Comparison of ENCODE assay signal across 8 cellular contexts in genomic region chr19:12703056-12703455, GRCh38. TPM values are rescaled to one million over a fixed set of nuclear protein-coding genes. Genes with fewer than 3 reads are reported as not detected.
DNase-seq lines count a peak whose midpoint lies in the region; ATAC-seq and TF ChIP-seq lines count a peak whose summit lies in the region.

No MANE protein-coding gene starts in this region.

- H3K4me3 ChIP-seq in HCT116 (replicated peaks in 1 of 2; ENCODE audit: low read depth in 1 of 2, low read length in 2 of 2) (no peak overlapping the region), RWPE2 (ENCODE audit: severe bottlenecking) (no peak overlapping the region)

- H3K27ac ChIP-seq in HCT116 (ENCODE audit: low read depth, low read length) (no peak overlapping the region), RWPE2 (ENCODE audit: poor library complexity, severe bottlenecking) (no peak overlapping the region)

- TF ChIP-seq CTCF in HCT116 (IDR thresholded peaks at IDR 0.05 in 2 of 3, conservative IDR thresholded peaks at IDR 0.05 in 1 of 3; ENCODE audit: borderline replicate concordance in 1 of 3, insufficient read depth in 1 of 3, low read depth in 2 of 3, low read length in 2 of 3), result no peak
- TF ChIP-seq CTCF in RWPE2 (IDR thresholded peaks at IDR 0.05; ENCODE audit: poor library complexity, severe bottlenecking), result no peak

- BruUV-seq in HCT116 (replicated peaks; lab: Mats Ljungman, UMichigan), result no TSS peak

- in situ Hi-C loops in Caki2 (cut with HindIII; ENCODE audit: low pct_unique_long_range_greater_than_20kb, low sequenced_read_pairs), result no loop called here

- CTCF ChIA-PET in HCT116 (lab: Charles Lee), result no interaction called here

- H3K9me2 ChIP-seq in HCT116 (ENCODE audit: insufficient read depth), result no peaks in the 10 kb centered on the region

- DNase-seq in Caki2 (ENCODE audit: low read depth) (peak; percentile 88), HCT116 (ENCODE audit: low read depth, low spot score) (peak; percentile 57), RWPE2 (ENCODE audit: low spot score) (no peak), germinal center (ENCODE audit: low spot score) (peak; percentile 83), NK-92 (lab: John Stamatoyannopoulos, UW; ENCODE audit: unreplicated experiment) (no peak), OCI-M1 (lab: John Stamatoyannopoulos, UW) (no peak), cerebellum (ENCODE audit: low spot score) (no peak)

- H3K9me3 ChIP-seq in HCT116 (ENCODE audit: control insufficient read depth in 1 of 2, insufficient read depth in 1 of 2, low read depth in 1 of 2, low read length in 2 of 2), result no peaks in the 10 kb centered on the region
- no peaks in the 10 kb centered on the region for H3K9me3 ChIP-seq in RWPE2 (ENCODE audit: severe bottlenecking)

- H3K27me3 ChIP-seq in HCT116 (ENCODE audit: insufficient read depth, low read length) (no peaks in the 10 kb centered on the region), RWPE2 (ENCODE audit: insufficient read depth, poor library complexity, severe bottlenecking) (no peaks in the 10 kb centered on the region)

- intact Hi-C loops in HCT116 (cut with micrococcal nuclease), result no loop called here

- H3K36me3 ChIP-seq in HCT116 (ENCODE audit: control insufficient read depth in 1 of 2, insufficient read depth in 2 of 2, low read length in 2 of 2) (peaks cover 55 to 66% of the 10 kb centered on the region in 2 experiments), RWPE2 (ENCODE audit: low read depth) (peaks cover 80% of the 10 kb centered on the region)

- ATAC-seq in HCT116 (peak; percentile 79), RWPE2 (ENCODE audit: low read depth) (peak; percentile 26; the same call in 1 of the 3 replicates), HG03175 (IDR thresholded peaks at IDR 0.05; ENCODE audit: unreplicated experiment) (no peak)

- TF ChIP-seq POLR2A in HCT116 (IDR thresholded peaks at IDR 0.05; ENCODE audit: borderline replicate concordance, extremely low read depth, insufficient read depth, insufficient read length), result no peak

- RAD21 ChIA-PET in HCT116 (lab: Charles Lee; ENCODE audit: low non-redundant PET in 1 of 2, low total read pairs in 2 of 2, uncharacterized antibody in 2 of 2, unreplicated experiment in 2 of 2), result no interaction called here

- POLR2A ChIA-PET in HCT116 (lab: Charles Lee), result no interaction called here

- no peaks in the 10 kb centered on the region for H4K20me1 ChIP-seq in HCT116 (ENCODE audit: insufficient read depth)

- no peak overlapping the region for H2AFZ ChIP-seq in HCT116 (ENCODE audit: low read depth, low read length, poor library complexity, severe bottlenecking)

- no peak overlapping the region for H3K9ac ChIP-seq in HCT116 (ENCODE audit: low read length)

- H3K4me1 ChIP-seq in HCT116 (ENCODE audit: control insufficient read depth in 1 of 2, insufficient read depth in 2 of 2, low read length in 2 of 2) (no peaks in the 10 kb centered on the region), RWPE2 (ENCODE audit: insufficient read depth, poor library complexity, severe bottlenecking) (no peaks in the 10 kb centered on the region)

- H3K79me2 ChIP-seq in HCT116 (ENCODE audit: insufficient read depth, low read length), result peaks cover 3% of the 10 kb centered on the region; the same call in 1 of the 2 replicates

- H3K4me2 ChIP-seq in HCT116 (ENCODE audit: low read length), result no peak overlapping the region

- no peak for TF ChIP-seq RAD21 in HCT116 (IDR thresholded peaks at IDR 0.05; ENCODE audit: low read depth)

TF ChIP-seq in HCT116, 20 proteins besides CTCF, POLR2A, EP300 and RAD21:
- TF ChIP-seq SP1 (IDR thresholded peaks at IDR 0.05; ENCODE audit: low read depth) (peak; percentile 65), EGR1 (IDR thresholded peaks at IDR 0.05; ENCODE audit: low read depth) (no peak)

RNA-seq across cellular contexts. Expression of gene FBXW9, which starts 6.6 kb away (rescaled TPM):
- total RNA-seq in Caki2 (2014; rRNA removed; shearing (Covaris generic); ENCODE audit: low replicate concordance), result 43.4 and 44.8 TPM in 2 replicates
- total RNA-seq in HCT116 (2021; ENCODE audit: unreplicated experiment) (14.0 TPM), cerebellum (5.3 TPM)
- 10.7 and 12.5 TPM in 2 replicates for polyA plus RNA-seq in HCT116 (2012)

RNA-seq across cellular contexts. Expression of gene GNG14, which starts 15.3 kb away (rescaled TPM):
- not detected in 2 replicates for total RNA-seq in Caki2 (2014; rRNA removed; shearing (Covaris generic); ENCODE audit: low replicate concordance)
- not detected for total RNA-seq in HCT116 (2021; ENCODE audit: unreplicated experiment)
- polyA plus RNA-seq in HCT116 (2012), result 0.25 TPM in 1 of 2 replicates, not detected in the other
- not detected for total RNA-seq in cerebellum

RNA-seq across cellular contexts. Expression of gene TNPO2, which starts 20.7 kb away (rescaled TPM):
- total RNA-seq in Caki2 (2014; rRNA removed; shearing (Covaris generic); ENCODE audit: low replicate concordance), result 35.2 and 39.7 TPM in 2 replicates
- total RNA-seq in HCT116 (2021; ENCODE audit: unreplicated experiment), result 81.8 TPM
- polyA plus RNA-seq in HCT116 (2012), result 57.5 and 67.0 TPM in 2 replicates
- total RNA-seq in cerebellum, result 92.3 TPM

RNA-seq across cellular contexts. Expression of gene DHPS, which starts 21.4 kb away (rescaled TPM):
- total RNA-seq in Caki2 (2014; rRNA removed; shearing (Covaris generic); ENCODE audit: low replicate concordance), result 93.6 and 111 TPM in 2 replicates
- 134 TPM for total RNA-seq in HCT116 (2021; ENCODE audit: unreplicated experiment)
- 136 and 148 TPM in 2 replicates for polyA plus RNA-seq in HCT116 (2012)
- 59.1 TPM for total RNA-seq in cerebellum

RNA-seq across cellular contexts. Expression of gene TRIR, which starts 31.4 kb away (rescaled TPM):
- 607 and 626 TPM in 2 replicates for total RNA-seq in Caki2 (2014; rRNA removed; shearing (Covaris generic); ENCODE audit: low replicate concordance)
- 155 TPM for total RNA-seq in HCT116 (2021; ENCODE audit: unreplicated experiment)
- polyA plus RNA-seq in HCT116 (2012), result 139 and 185 TPM in 2 replicates
- total RNA-seq in cerebellum, result 76.4 TPM

Comparison
In these comparisons a context has a peak if more than half of its experiments do, and no peak if none do; other contexts are left out.
1. DNase-seq: peak in Caki2 (single experiment), HCT116 (single experiment) and germinal center (single experiment); none in RWPE2 (single experiment), NK-92 (single experiment), OCI-M1 (single experiment) and cerebellum (single experiment).